Comparison of ENCODE assay signal across 12 cellular contexts in genomic region chr3:50248387-50248786, GRCh38. TPM values are rescaled to one million over a fixed set of nuclear protein-coding genes. Genes with fewer than 3 reads are reported as not detected.
A peak's percentile ranks its signal among the peaks of the same experiment; 100 is the strongest.
DNase-seq lines count a peak whose midpoint lies in the region; ATAC-seq and TF ChIP-seq lines count a peak whose summit lies in the region.
"Had no signal": no experiment of that assay in that cellular context is flagged by ENCODE, and none has a peak within 500 bp of the region (broad histone marks: within the 10 kb centered on the region; RNA-seq: fewer than 3 reads in every experiment).

No MANE protein-coding gene starts in this region.

- no peak overlapping the region for H3K4me3 ChIP-seq in adipocyte (ENCODE audit: low read length)
- H3K4me3 ChIP-seq in stomach, result peak overlapping the region in 1 of 4 donors; percentile 4

- no peak for TF ChIP-seq CTCF in stomach (IDR thresholded peaks at IDR 0.05)

- WGBS in stomach, 5 donors, result 12 to 36% (median 20%) methylated on average over 3 of the region's 3 CpGs

- TF ChIP-seq EP300 in stomach (IDR thresholded peaks at IDR 0.05), result no peak

- peaks cover 15% of the 10 kb centered on the region for H3K36me3 ChIP-seq in adipocyte (ENCODE audit: control insufficient read depth, insufficient read depth, low read length, severe bottlenecking)
- H3K36me3 ChIP-seq in stomach, result peaks cover 16 to 31% (median 20%) of the 10 kb centered on the region in 4 donors

- DNase-seq in DMS153 (lab: John Stamatoyannopoulos, UW) (peak; percentile 23), DMS153 treated with DMSO at 0.1 percent for 48 hours (lab: John Stamatoyannopoulos, UW; ENCODE audit: unreplicated experiment) (no peak), adipocyte (ENCODE audit: low read depth) (peak; percentile 61), kidney tubule cell (ENCODE audit: low spot score) (peak; percentile 83), stomach (peak; percentile 62), H4 (ENCODE audit: low spot score) (no peak)
- DNase-seq: central memory CD4-positive, alpha-beta T cell had no signal

- peaks cover 59% of the 10 kb centered on the region for H3K4me1 ChIP-seq in adipocyte (ENCODE audit: control insufficient read depth, insufficient read depth, low read length)
- peaks cover 70 to 99% (median 88%) of the 10 kb centered on the region in 4 donors for H3K4me1 ChIP-seq in stomach

- intact Hi-C loops in stomach (cut with DNase I; ENCODE audit: low total_unique reads), result no loop called here

- no peak for TF ChIP-seq POLR2A in stomach (IDR thresholded peaks at IDR 0.05)

- no peaks in the 10 kb centered on the region for H3K9me3 ChIP-seq in adipocyte (ENCODE audit: control insufficient read depth, low read length)
- no peaks in the 10 kb centered on the region for H3K9me3 ChIP-seq in stomach

- ATAC-seq in HG03571 (IDR thresholded peaks at IDR 0.05; ENCODE audit: unreplicated experiment) (no peak), GM21447 (IDR thresholded peaks at IDR 0.05; ENCODE audit: unreplicated experiment) (no peak)

- H3K27ac ChIP-seq in stomach, result peak overlapping the region; percentile 66 to 97 (median 90)
- H3K27ac ChIP-seq: 22Rv1, HL-60 had no signal

- H3K9ac ChIP-seq in adipocyte (ENCODE audit: low read length), result peak overlapping the region; percentile 62

- no peaks in the 10 kb centered on the region for H3K27me3 ChIP-seq in adipocyte (replicated peaks; ENCODE audit: control insufficient read depth, insufficient read depth, low read length)
- H3K27me3 ChIP-seq in stomach, result no peaks in the 10 kb centered on the region

RNA-seq across cellular contexts. Expression of gene GNAI2, which starts 12.4 kb away (rescaled TPM):
- total RNA-seq in stomach, result 100 to 1,000 TPM in 2 of 5 donors, 10 to 100 TPM in 3; 73.7 to 211 (median 98.5) TPM
- polyA plus RNA-seq in stomach, result 10 to 100 TPM; 61.1 to 73.5 (median 68.3) TPM
- 127 and 141 TPM in 2 replicates for total RNA-seq in H4 (2014; rRNA removed; shearing (Covaris generic))

RNA-seq across cellular contexts. Expression of gene SEMA3B, which starts 20.6 kb away (rescaled TPM):
- 100 to 1,000 TPM in 4 of 5 donors, 10 to 100 TPM in 1; 53.6 to 310 (median 129) TPM for total RNA-seq in stomach
- 10 to 100 TPM; 40.1 to 79.9 (median 42.0) TPM for polyA plus RNA-seq in stomach
- 5.9 and 8.9 TPM in 2 replicates for total RNA-seq in H4 (2014; rRNA removed; shearing (Covaris generic))

RNA-seq across cellular contexts. Expression of gene LSMEM2, which starts 30.5 kb away (rescaled TPM):
- total RNA-seq in stomach, result not detected
- polyA plus RNA-seq in stomach, result under 1 TPM in 2 of 3 donors, not detected in 1; 0.31 to 0.58 TPM
- total RNA-seq in H4 (2014; rRNA removed; shearing (Covaris generic)), result not detected in 2 replicates
- total RNA-seq: pulmonary artery endothelial cell had no signal

RNA-seq across cellular contexts. Expression of gene SLC38A3, which starts 43.3 kb away (rescaled TPM):
- total RNA-seq in stomach, result 1 to 10 TPM in 1 of 5 donors, not detected in 4; 3.1 TPM
- polyA plus RNA-seq in stomach, result 1 to 10 TPM in 1 of 3 donors, under 1 TPM in 2; 0.15 to 1.1 (median 0.93) TPM
- not detected in 2 replicates for total RNA-seq in H4 (2014; rRNA removed; shearing (Covaris generic))

RNA-seq across cellular contexts. Expression of gene IFRD2, which starts 43.8 kb away (rescaled TPM):
- 100 to 1,000 TPM in 3 of 5 donors, 10 to 100 TPM in 2; 69.9 to 254 (median 193) TPM for total RNA-seq in stomach
- polyA plus RNA-seq in stomach, result 100 to 1,000 TPM in 2 of 3 donors, 10 to 100 TPM in 1; 98.1 to 118 (median 108) TPM
- 57.5 and 60.5 TPM in 2 replicates for total RNA-seq in H4 (2014; rRNA removed; shearing (Covaris generic))

Comparison
In these comparisons a context has a peak if more than half of its experiments do, and no peak if none do; other contexts are left out.
1. DNase-seq: peak in DMS153 (single experiment), adipocyte (single experiment), kidney tubule cell (single experiment) and stomach (single experiment); none in DMS153 treated with DMSO at 0.1 percent for 48 hours (single experiment) and H4 (single experiment).